ENCODE assay signal across 29 cellular contexts in genomic region chr12:9252256-9252655, GRCh38. TPM values are rescaled to one million over a fixed set of nuclear protein-coding genes. Genes with fewer than 3 reads are reported as not detected.
"Had no signal": no experiment of that assay in that cellular context is flagged by ENCODE, and none has a peak within 500 bp of the region (broad histone marks: within the 10 kb centered on the region; RNA-seq: fewer than 3 reads in every experiment).

No MANE protein-coding gene starts in this region.

- H3K9me3 ChIP-seq: stomach, suprapubic skin, testis, thoracic aorta, thyroid gland, tibial artery, tibial nerve, transverse colon, upper lobe of left lung, upper lobe of right lung, uterus, vagina had no signal

- FAIRE-seq: urothelium cell line had no signal

- H3K4me3 Mint-ChIP-seq: stimulated activated effector memory CD8-positive, alpha-beta T cell treated with anti-CD3 and anti-CD28 coated beads, Interleukin-12 subunit alpha, Interleukin-12 subunit beta, amount 100 ng/mL, for 72 hours; stimulated activated memory B cell treated with anti-CD40 and anti-IgM and Interleukin-4, amounts not matched to agents 10 μg/mL and 1 μg/mL and 100 μg/mL, for 72 hours; stimulated activated naive B cell treated with anti-CD40 and anti-IgM and Interleukin-4, amounts not matched to agents 10 μg/mL and 1 μg/mL and 100 μg/mL, for 72 hours; stimulated activated naive CD8-positive, alpha-beta T cell treated with anti-CD3 and anti-CD28 coated beads, Interleukin-15, amount 100 ng/mL, for 72 hours; stimulated activated naive CD8-positive, alpha-beta T cell treated with anti-CD3 and anti-CD28 coated beads, Interleukin-15, Interleukin-2, amounts not matched to agents 100 ng/mL and 50 ng/mL, for 24 hours; type B pancreatic cell had no signal

- H3K4me3 ChIP-seq: stomach, suprapubic skin, testis, thoracic aorta, thyroid gland, tibial artery, tibial nerve, transverse colon, upper lobe of left lung, upper lobe of right lung, uterus, vagina had no signal

- H3K27ac Mint-ChIP-seq: stimulated activated effector memory CD8-positive, alpha-beta T cell treated with anti-CD3 and anti-CD28 coated beads, Interleukin-12 subunit alpha, Interleukin-12 subunit beta, amount 100 ng/mL, for 72 hours; stimulated activated memory B cell treated with anti-CD40 and anti-IgM and Interleukin-4, amounts not matched to agents 10 μg/mL and 1 μg/mL and 100 μg/mL, for 72 hours; stimulated activated naive B cell treated with anti-CD40 and anti-IgM and Interleukin-4, amounts not matched to agents 10 μg/mL and 1 μg/mL and 100 μg/mL, for 72 hours; stimulated activated naive CD8-positive, alpha-beta T cell treated with anti-CD3 and anti-CD28 coated beads, Interleukin-15, amount 100 ng/mL, for 72 hours; stimulated activated naive CD8-positive, alpha-beta T cell treated with anti-CD3 and anti-CD28 coated beads, Interleukin-15, Interleukin-2, amounts not matched to agents 100 ng/mL and 50 ng/mL, for 24 hours; type B pancreatic cell had no signal

- H3K4me1 Mint-ChIP-seq: stimulated activated memory B cell treated with anti-CD40 and anti-IgM and Interleukin-4, amounts not matched to agents 10 μg/mL and 1 μg/mL and 100 μg/mL, for 72 hours; stimulated activated naive B cell treated with anti-CD40 and anti-IgM and Interleukin-4, amounts not matched to agents 10 μg/mL and 1 μg/mL and 100 μg/mL, for 72 hours had no signal

- H3K4me1 ChIP-seq: stomach, suprapubic skin, testis, thyroid gland, tibial artery, transverse colon, upper lobe of right lung, uterus, vagina had no signal

- ATAC-seq: stimulated activated effector memory CD8-positive, alpha-beta T cell treated with anti-CD3 and anti-CD28 coated beads, Interleukin-12 subunit alpha, Interleukin-12 subunit beta, amount 100 ng/mL, for 72 hours; stimulated activated memory B cell treated with anti-CD40 and anti-IgM and Interleukin-4, amounts not matched to agents 10 μg/mL and 1 μg/mL and 100 μg/mL, for 72 hours; stimulated activated naive B cell treated with anti-CD40 and anti-IgM and Interleukin-4, amounts not matched to agents 10 μg/mL and 1 μg/mL and 100 μg/mL, for 72 hours; stimulated activated naive CD8-positive, alpha-beta T cell treated with anti-CD3 and anti-CD28 coated beads, Interleukin-15, amount 100 ng/mL, for 72 hours; stimulated activated naive CD8-positive, alpha-beta T cell treated with anti-CD3 and anti-CD28 coated beads, Interleukin-15, Interleukin-2, amounts not matched to agents 100 U/mL and 50 U/mL, for 24 hours; upper lobe of right lung had no signal

- H3K36me3 ChIP-seq: stomach, suprapubic skin, thoracic aorta, thyroid gland, tibial artery, tibial nerve, transverse colon, upper lobe of left lung, upper lobe of right lung, uterus, vagina had no signal

- DNase-seq: stimulated activated CD4-positive, alpha-beta T cell treated with anti-CD3 and anti-CD28 coated beads, Interleukin-2, amount 100 ng/mL, for 48 hours; stimulated activated CD4-positive, alpha-beta T cell treated with anti-CD3 and anti-CD28 coated beads, Interleukin-4, amount 100 ng/mL, for 1 hour; stimulated activated CD4-positive, alpha-beta T cell treated with anti-CD3 and anti-CD28 coated beads, Interleukin-4, amount 100 ng/mL, for 24 hours; stimulated activated CD4-positive, alpha-beta T cell treated with anti-CD3 and anti-CD28 coated beads, Interleukin-4, amount 100 ng/mL, for 4 hours; stimulated activated CD8-positive, alpha-beta memory T cell treated with anti-CD3 and anti-CD28 coated beads, Interleukin-4, amount 100 ng/mL, for 48 hours; stimulated activated naive B cell treated with anti-CD40 and anti-IgM and Interleukin-4, amounts not matched to agents 10 μg/mL and 1 μg/mL and 100 μg/mL, for 72 hours; stimulated activated naive CD4-positive, alpha-beta T cell; stimulated activated naive CD4-positive, alpha-beta T cell treated with Interleukin-2 at 50 U/mL for 16 hours; stimulated activated naive CD8-positive, alpha-beta T cell treated with anti-CD3 and anti-CD28 coated beads, Interleukin-15, amount 100 ng/mL, for 72 hours; stimulated activated naive CD8-positive, alpha-beta T cell treated with anti-CD3 and anti-CD28 coated beads, Interleukin-15, Interleukin-2, amounts not matched to agents 100 U/mL and 50 U/mL, for 24 hours; stomach; substantia nigra; testis; thyroid gland; tibial artery; transverse colon; trophoblast cell; upper lobe of left lung; upper lobe of right lung; uterus had no signal

- H3K27me3 ChIP-seq: stomach, suprapubic skin, testis, thyroid gland, tibial artery, tibial nerve, transverse colon, upper lobe of left lung, upper lobe of right lung, uterus, vagina had no signal

- H3K36me3 Mint-ChIP-seq: stimulated activated effector memory CD8-positive, alpha-beta T cell treated with anti-CD3 and anti-CD28 coated beads, Interleukin-12 subunit alpha, Interleukin-12 subunit beta, amount 100 ng/mL, for 72 hours; stimulated activated memory B cell treated with anti-CD40 and anti-IgM and Interleukin-4, amounts not matched to agents 10 μg/mL and 1 μg/mL and 100 μg/mL, for 72 hours; type B pancreatic cell had no signal

- H3K27ac ChIP-seq: stomach, suprapubic skin, testis, thoracic aorta, thyroid gland, tibial artery, tibial nerve, transverse colon, upper lobe of left lung, upper lobe of right lung, uterus, vagina had no signal

- H3K9me3 Mint-ChIP-seq: type B pancreatic cell had no signal

RNA-seq across cellular contexts. Expression of gene PZP, which starts 44.1 kb away (rescaled TPM):
- total RNA-seq: stomach, thoracic aorta, thyroid gland, transverse colon, vagina had no signal
